ENCODE assay signal across 20 cellular contexts in genomic region chr9:136253246-136254130, GRCh38. TPM values are rescaled to one million over a fixed set of nuclear protein-coding genes. Genes with fewer than 3 reads are reported as not detected.
"Had no signal": no experiment of that assay in that cellular context is flagged by ENCODE, and none has a peak within 500 bp of the region (broad histone marks: within the 10 kb centered on the region; RNA-seq: fewer than 3 reads in every experiment).

No MANE protein-coding gene starts in this region.

- FAIRE-seq: RCC 7860 had no signal

- H3K9me3 ChIP-seq: SK-N-SH had no signal

- H3K4me2 ChIP-seq: SK-N-SH had no signal

- H3K9ac ChIP-seq: SK-N-SH had no signal

- DNase-seq: IMR-90, Kasumi-1, KG1, MM.1S, NCI-H1092 treated with DMSO at 0.1 percent for 48 hours, NCI-H1436 treated with DMSO at 0.1 percent for 48 hours, NCI-H1694, NCI-H187 treated with DMSO at 0.1 percent for 48 hours, NCI-H2029 treated with DMSO at 0.1 percent for 48 hours, NCI-H2227 treated with DMSO at 0.1 percent for 48 hours, NCI-H524 treated with DMSO at 0.1 percent for 48 hours, NCI-H69, NCI-H774, SHP77, SK-N-SH, SW 1271 had no signal

RNA-seq across cellular contexts. Expression of gene LHX3, which starts 48.6 kb away (rescaled TPM):
- total RNA-seq: HT-29, IMR-90, M059J, SK-MEL-5 had no signal
- polyA plus RNA-seq: IMR-90, SK-N-SH had no signal

RNA-seq across cellular contexts. Expression of gene CCDC187, which starts 50.4 kb away (rescaled TPM):
- total RNA-seq: IMR-90, M059J, SK-MEL-5 had no signal
- polyA plus RNA-seq: IMR-90, SK-N-SH had no signal
